In the genomic region with DNA sequence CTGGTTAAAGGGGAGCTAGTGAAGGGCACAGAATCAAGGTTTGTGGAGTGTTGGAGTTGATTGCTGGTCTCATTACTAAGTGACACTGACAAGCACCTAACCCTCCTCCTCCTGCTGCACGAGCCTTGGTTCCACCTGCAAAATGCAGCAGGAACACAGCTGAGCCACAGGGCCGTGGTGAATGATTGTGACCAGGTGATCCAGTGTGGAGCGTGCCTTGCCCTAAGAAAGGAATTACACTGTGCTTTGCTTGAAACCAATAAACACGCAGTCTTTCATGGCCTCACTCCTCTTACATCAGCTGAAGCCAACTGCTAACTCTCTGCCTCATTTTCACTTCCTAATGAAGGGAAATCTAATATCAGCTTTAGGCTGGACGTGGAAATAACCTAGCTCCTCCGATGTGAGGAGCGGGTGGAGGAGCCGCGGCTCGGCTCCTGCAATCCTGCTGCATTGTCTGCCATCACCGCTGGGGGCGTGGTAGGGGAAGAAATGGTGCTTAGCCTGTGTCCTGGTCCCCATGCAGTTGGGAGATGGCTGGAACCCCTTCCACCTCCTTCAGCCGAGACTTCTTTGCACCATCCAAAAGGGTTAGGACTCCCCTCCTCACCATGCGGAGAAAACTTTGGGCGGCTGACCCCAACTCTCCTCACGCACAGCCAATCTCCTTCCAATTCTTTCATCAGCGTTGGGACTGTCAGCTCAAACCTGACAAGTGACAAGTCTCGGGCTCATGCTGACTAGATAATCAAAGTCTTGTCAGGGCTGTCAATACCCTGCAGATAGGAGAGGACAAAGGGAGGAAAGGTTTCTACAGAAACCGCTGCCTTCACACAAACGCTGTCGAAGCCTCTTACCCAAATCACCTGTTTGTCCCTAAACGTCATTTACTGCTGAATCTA, we compare ENCODE assay signal across 1 cellular context.
TF ChIP-seq lines count a peak whose summit lies in the region.

No MANE protein-coding gene starts in this region.

TF ChIP-seq in GM23338, 12 proteins besides CTCF, POLR2A, EP300 and RAD21 (continued from another document):
- TF ChIP-seq, protein P1, sequence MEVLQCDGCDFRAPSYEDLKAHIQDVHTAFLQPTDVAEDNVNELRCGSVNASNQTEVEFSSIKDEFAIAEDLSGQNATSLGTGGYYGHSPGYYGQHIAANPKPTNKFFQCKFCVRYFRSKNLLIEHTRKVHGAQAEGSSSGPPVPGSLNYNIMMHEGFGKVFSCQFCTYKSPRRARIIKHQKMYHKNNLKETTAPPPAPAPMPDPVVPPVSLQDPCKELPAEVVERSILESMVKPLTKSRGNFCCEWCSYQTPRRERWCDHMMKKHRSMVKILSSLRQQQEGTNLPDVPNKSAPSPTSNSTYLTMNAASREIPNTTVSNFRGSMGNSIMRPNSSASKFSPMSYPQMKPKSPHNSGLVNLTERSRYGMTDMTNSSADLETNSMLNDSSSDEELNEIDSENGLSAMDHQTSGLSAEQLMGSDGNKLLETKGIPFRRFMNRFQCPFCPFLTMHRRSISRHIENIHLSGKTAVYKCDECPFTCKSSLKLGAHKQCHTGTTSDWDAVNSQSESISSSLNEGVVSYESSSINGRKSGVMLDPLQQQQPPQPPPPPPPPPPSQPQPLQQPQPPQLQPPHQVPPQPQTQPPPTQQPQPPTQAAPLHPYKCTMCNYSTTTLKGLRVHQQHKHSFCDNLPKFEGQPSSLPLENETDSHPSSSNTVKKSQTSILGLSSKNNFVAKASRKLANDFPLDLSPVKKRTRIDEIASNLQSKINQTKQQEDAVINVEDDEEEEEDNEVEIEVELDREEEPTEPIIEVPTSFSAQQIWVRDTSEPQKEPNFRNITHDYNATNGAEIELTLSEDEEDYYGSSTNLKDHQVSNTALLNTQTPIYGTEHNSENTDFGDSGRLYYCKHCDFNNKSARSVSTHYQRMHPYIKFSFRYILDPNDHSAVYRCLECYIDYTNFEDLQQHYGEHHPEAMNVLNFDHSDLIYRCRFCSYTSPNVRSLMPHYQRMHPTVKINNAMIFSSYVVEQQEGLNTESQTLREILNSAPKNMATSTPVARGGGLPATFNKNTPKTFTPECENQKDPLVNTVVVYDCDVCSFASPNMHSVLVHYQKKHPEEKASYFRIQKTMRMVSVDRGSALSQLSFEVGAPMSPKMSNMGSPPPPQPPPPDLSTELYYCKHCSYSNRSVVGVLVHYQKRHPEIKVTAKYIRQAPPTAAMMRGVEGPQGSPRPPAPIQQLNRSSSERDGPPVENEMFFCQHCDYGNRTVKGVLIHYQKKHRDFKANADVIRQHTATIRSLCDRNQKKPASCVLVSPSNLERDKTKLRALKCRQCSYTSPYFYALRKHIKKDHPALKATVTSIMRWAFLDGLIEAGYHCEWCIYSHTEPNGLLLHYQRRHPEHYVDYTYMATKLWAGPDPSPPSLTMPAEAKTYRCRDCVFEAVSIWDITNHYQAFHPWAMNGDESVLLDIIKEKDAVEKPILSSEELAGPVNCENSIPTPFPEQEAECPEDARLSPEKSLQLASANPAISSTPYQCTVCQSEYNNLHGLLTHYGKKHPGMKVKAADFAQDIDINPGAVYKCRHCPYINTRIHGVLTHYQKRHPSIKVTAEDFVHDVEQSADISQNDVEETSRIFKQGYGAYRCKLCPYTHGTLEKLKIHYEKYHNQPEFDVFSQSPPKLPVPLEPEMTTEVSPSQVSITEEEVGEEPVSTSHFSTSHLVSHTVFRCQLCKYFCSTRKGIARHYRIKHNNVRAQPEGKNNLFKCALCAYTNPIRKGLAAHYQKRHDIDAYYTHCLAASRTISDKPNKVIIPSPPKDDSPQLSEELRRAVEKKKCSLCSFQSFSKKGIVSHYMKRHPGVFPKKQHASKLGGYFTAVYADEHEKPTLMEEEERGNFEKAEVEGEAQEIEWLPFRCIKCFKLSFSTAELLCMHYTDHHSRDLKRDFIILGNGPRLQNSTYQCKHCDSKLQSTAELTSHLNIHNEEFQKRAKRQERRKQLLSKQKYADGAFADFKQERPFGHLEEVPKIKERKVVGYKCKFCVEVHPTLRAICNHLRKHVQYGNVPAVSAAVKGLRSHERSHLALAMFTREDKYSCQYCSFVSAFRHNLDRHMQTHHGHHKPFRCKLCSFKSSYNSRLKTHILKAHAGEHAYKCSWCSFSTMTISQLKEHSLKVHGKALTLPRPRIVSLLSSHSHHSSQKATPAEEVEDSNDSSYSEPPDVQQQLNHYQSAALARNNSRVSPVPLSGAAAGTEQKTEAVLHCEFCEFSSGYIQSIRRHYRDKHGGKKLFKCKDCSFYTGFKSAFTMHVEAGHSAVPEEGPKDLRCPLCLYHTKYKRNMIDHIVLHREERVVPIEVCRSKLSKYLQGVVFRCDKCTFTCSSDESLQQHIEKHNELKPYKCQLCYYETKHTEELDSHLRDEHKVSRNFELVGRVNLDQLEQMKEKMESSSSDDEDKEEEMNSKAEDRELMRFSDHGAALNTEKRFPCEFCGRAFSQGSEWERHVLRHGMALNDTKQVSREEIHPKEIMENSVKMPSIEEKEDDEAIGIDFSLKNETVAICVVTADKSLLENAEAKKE (CRISPR knock-in tag; IDR thresholded peaks at IDR 0.05) = 0 out of 2 replicates have a peak, but pooled peaks have one; percentile 5
